In the genomic region with DNA sequence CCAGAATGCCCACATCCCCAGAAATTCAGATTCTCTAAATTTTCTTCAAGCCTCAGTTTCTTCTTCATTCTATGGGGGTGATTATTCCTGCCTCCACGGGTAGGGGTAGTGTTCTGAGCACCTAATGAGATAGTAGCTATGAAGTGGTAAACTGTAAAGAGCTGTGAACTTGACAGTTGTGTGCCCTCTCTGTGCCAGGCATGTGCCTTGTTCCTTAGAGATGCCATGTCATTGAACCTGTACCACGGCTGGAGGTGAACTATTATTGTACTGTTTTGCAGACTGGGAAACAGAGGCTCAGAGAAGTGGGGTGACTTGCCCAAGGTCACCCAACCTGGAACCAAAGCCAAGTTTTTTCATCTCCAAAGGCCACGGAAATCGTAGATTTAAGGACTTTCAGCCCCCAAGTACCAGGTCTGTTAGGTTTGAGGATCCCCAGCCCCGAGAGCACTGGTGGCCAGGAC, we compare ENCODE assay signal across 1 cellular context.
TF ChIP-seq lines count a peak whose summit lies in the region.

No MANE protein-coding gene starts in this region.

TF ChIP-seq in IMR-90, 13 proteins besides CTCF, POLR2A, EP300 and RAD21:
- no peak for TF ChIP-seq CHD1 (IDR thresholded peaks at IDR 0.05; ENCODE audit: low read depth, low read length)
- TF ChIP-seq MAFK (IDR thresholded peaks at IDR 0.05; ENCODE audit: low read depth, low read length), result no peak
- TF ChIP-seq RFX5 (IDR thresholded peaks at IDR 0.05; ENCODE audit: low read depth, low read length), result no peak
- no peak for TF ChIP-seq CEBPB (IDR thresholded peaks at IDR 0.05; ENCODE audit: low read depth, low read length)
- no peak for TF ChIP-seq MAZ (IDR thresholded peaks at IDR 0.05; ENCODE audit: borderline replicate concordance, low read depth, low read length)
- no peak for TF ChIP-seq SMC3 (IDR thresholded peaks at IDR 0.05; ENCODE audit: low read depth, low read length)
- TF ChIP-seq, protein P1, sequence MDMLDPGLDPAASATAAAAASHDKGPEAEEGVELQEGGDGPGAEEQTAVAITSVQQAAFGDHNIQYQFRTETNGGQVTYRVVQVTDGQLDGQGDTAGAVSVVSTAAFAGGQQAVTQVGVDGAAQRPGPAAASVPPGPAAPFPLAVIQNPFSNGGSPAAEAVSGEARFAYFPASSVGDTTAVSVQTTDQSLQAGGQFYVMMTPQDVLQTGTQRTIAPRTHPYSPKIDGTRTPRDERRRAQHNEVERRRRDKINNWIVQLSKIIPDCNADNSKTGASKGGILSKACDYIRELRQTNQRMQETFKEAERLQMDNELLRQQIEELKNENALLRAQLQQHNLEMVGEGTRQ (IDR thresholded peaks at IDR 0.05; ENCODE audit: low read depth, low read length), result no peak
- no peak for TF ChIP-seq FOS (IDR thresholded peaks at IDR 0.05; ENCODE audit: low read depth, low read length)
- TF ChIP-seq, protein P2, sequence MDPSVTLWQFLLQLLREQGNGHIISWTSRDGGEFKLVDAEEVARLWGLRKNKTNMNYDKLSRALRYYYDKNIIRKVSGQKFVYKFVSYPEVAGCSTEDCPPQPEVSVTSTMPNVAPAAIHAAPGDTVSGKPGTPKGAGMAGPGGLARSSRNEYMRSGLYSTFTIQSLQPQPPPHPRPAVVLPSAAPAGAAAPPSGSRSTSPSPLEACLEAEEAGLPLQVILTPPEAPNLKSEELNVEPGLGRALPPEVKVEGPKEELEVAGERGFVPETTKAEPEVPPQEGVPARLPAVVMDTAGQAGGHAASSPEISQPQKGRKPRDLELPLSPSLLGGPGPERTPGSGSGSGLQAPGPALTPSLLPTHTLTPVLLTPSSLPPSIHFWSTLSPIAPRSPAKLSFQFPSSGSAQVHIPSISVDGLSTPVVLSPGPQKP (IDR thresholded peaks at IDR 0.05; ENCODE audit: borderline replicate concordance, low read depth, low read length), result no peak
- no peak for TF ChIP-seq MXI1 (IDR thresholded peaks at IDR 0.05; ENCODE audit: borderline replicate concordance, low read depth, low read length)
- no peak for TF ChIP-seq BHLHE40 (IDR thresholded peaks at IDR 0.05; ENCODE audit: low read depth, low read length)
- no peak for TF ChIP-seq RCOR1 (IDR thresholded peaks at IDR 0.05; ENCODE audit: insufficient replicate concordance, low read length)
- no peak for TF ChIP-seq NFE2L2 (IDR thresholded peaks at IDR 0.05; ENCODE audit: low read depth, low read length)
